Comparison of ENCODE assay signal across 26 cellular contexts in the genomic region with DNA sequence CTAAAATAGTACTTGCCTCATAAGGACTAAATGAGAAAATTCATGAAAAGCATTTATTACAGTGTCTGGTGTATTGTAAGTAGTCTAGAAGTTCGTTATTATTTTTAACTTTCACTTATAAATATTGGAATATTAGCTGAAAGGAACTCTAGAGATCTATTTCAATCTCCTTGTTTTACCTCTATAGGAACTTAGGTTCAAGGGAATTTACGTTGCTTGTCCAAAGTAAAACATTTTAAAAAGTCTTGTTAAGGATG.
"Had no signal": no experiment of that assay in that cellular context is flagged by ENCODE, and none has a peak within 500 bp of the region (broad histone marks: within the 10 kb centered on the region; RNA-seq: fewer than 3 reads in every experiment).

No MANE protein-coding gene starts in this region.

- H3K4me3 ChIP-seq: gastroesophageal sphincter, lung, mucosa of descending colon, right lobe of liver, vagina had no signal

- H3K27ac ChIP-seq: gastroesophageal sphincter, right lobe of liver, vagina had no signal

- H3K27me3 ChIP-seq: gastroesophageal sphincter, right lobe of liver, vagina had no signal

- H3K36me3 ChIP-seq: right lobe of liver, vagina had no signal

- H3K4me1 ChIP-seq: right lobe of liver had no signal

- ATAC-seq: activated T-cell treated with anti-CD3 and anti-CD28 coated beads, Interleukin-2, amount 50 U/mL, for 72 hours; effector memory CD8-positive, alpha-beta T cell; gastroesophageal sphincter; left colon; mucosa of descending colon; natural killer cell treated with Interleukin-12 subunit alpha and Interleukin-12 subunit beta and Interleukin-15 and Interleukin-18, amount 100 ng/mL, for 72 hours; right lobe of liver; stimulated activated naive CD8-positive, alpha-beta T cell treated with anti-CD3 and anti-CD28 coated beads, Interleukin-15, Interleukin-2, amounts not matched to agents 100 U/mL and 50 U/mL, for 24 hours; WTC11 had no signal

- H3K9me3 ChIP-seq: gastroesophageal sphincter, mucosa of descending colon, right lobe of liver, vagina had no signal

- DNase-seq: activated effector memory CD4-positive, alpha-beta T cell treated with Interleukin-2 at 50 U/mL for 16 hours; activated naive CD4-positive, alpha-beta T cell treated with Interleukin-2 at 50 U/mL for 16 hours; activated T-cell treated with anti-CD3 and anti-CD28 coated beads for 4 hours; activated T-cell treated with anti-CD3 and anti-CD28 coated beads, Interleukin-2, amount 50 U/mL, for 72 hours; aorta; caudate nucleus; cortex of kidney; effector memory CD8-positive, alpha-beta T cell; erythroblast; hypothalamus; immature natural killer cell; kidney; left colon; mesendoderm; mucosa of descending colon; right lobe of liver; stimulated activated CD4-positive, alpha-beta T cell treated with anti-CD3 and anti-CD28 coated beads, Interleukin-12 subunit alpha, Interleukin-12 subunit beta, amount 100 ng/mL, for 4 hours; stimulated activated CD4-positive, alpha-beta T cell treated with anti-CD3 and anti-CD28 coated beads, Interleukin-4, amount 100 ng/mL, for 1 hour; stimulated activated naive CD8-positive, alpha-beta T cell treated with anti-CD3 and anti-CD28 coated beads, Interleukin-15, Interleukin-2, amounts not matched to agents 100 U/mL and 50 U/mL, for 24 hours; SW 1271; T-helper 9 cell had no signal
